Comparison of ENCODE assay signal across 1 cellular context in genomic region chr9:133715866-133716563, GRCh38.
TF ChIP-seq lines count a peak whose summit lies in the region.

No MANE protein-coding gene starts in this region.

TF ChIP-seq in HepG2, 621 proteins besides CTCF, POLR2A, EP300 and RAD21 (continued from another document and continues in another):
- TF ChIP-seq, protein P1, sequence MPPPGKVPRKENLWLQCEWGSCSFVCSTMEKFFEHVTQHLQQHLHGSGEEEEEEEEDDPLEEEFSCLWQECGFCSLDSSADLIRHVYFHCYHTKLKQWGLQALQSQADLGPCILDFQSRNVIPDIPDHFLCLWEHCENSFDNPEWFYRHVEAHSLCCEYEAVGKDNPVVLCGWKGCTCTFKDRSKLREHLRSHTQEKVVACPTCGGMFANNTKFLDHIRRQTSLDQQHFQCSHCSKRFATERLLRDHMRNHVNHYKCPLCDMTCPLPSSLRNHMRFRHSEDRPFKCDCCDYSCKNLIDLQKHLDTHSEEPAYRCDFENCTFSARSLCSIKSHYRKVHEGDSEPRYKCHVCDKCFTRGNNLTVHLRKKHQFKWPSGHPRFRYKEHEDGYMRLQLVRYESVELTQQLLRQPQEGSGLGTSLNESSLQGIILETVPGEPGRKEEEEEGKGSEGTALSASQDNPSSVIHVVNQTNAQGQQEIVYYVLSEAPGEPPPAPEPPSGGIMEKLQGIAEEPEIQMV (CRISPR knock-in tag; IDR thresholded peaks at IDR 0.05; ENCODE audit: low read depth) = peak; percentile 54; the same call in 1 of the 2 replicates
- no peak for TF ChIP-seq ZNF530 (CRISPR knock-in tag; IDR thresholded peaks at IDR 0.05; ENCODE audit: low read depth)
- no peak for TF ChIP-seq ZNF720 (CRISPR knock-in tag; IDR thresholded peaks at IDR 0.05)
- TF ChIP-seq CBFB (CRISPR knock-in tag; IDR thresholded peaks at IDR 0.05) = no peak
- TF ChIP-seq, protein P2, sequence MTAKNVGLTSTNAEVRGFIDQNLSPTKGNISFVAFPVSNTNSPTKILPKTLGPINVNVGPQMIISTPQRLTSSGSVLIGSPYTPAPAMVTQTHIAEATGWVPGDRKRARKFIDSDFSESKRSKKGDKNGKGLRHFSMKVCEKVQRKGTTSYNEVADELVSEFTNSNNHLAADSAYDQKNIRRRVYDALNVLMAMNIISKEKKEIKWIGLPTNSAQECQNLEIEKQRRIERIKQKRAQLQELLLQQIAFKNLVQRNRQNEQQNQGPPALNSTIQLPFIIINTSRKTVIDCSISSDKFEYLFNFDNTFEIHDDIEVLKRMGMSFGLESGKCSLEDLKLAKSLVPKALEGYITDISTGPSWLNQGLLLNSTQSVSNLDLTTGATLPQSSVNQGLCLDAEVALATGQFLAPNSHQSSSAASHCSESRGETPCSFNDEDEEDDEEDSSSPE (CRISPR knock-in tag; IDR thresholded peaks at IDR 0.05) = 0 out of 2 replicates have a peak, but pooled peaks have one; percentile 18
- peak; percentile 60 for TF ChIP-seq FOSL2 (CRISPR knock-in tag; IDR thresholded peaks at IDR 0.05)
- TF ChIP-seq, protein P3, sequence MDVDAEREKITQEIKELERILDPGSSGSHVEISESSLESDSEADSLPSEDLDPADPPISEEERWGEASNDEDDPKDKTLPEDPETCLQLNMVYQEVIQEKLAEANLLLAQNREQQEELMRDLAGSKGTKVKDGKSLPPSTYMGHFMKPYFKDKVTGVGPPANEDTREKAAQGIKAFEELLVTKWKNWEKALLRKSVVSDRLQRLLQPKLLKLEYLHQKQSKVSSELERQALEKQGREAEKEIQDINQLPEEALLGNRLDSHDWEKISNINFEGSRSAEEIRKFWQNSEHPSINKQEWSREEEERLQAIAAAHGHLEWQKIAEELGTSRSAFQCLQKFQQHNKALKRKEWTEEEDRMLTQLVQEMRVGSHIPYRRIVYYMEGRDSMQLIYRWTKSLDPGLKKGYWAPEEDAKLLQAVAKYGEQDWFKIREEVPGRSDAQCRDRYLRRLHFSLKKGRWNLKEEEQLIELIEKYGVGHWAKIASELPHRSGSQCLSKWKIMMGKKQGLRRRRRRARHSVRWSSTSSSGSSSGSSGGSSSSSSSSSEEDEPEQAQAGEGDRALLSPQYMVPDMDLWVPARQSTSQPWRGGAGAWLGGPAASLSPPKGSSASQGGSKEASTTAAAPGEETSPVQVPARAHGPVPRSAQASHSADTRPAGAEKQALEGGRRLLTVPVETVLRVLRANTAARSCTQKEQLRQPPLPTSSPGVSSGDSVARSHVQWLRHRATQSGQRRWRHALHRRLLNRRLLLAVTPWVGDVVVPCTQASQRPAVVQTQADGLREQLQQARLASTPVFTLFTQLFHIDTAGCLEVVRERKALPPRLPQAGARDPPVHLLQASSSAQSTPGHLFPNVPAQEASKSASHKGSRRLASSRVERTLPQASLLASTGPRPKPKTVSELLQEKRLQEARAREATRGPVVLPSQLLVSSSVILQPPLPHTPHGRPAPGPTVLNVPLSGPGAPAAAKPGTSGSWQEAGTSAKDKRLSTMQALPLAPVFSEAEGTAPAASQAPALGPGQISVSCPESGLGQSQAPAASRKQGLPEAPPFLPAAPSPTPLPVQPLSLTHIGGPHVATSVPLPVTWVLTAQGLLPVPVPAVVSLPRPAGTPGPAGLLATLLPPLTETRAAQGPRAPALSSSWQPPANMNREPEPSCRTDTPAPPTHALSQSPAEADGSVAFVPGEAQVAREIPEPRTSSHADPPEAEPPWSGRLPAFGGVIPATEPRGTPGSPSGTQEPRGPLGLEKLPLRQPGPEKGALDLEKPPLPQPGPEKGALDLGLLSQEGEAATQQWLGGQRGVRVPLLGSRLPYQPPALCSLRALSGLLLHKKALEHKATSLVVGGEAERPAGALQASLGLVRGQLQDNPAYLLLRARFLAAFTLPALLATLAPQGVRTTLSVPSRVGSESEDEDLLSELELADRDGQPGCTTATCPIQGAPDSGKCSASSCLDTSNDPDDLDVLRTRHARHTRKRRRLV (CRISPR knock-in tag; IDR thresholded peaks at IDR 0.05) = 0 out of 2 replicates have a peak, but pooled peaks have one; percentile 59
- peak; percentile 79 for TF ChIP-seq RXRA (CRISPR knock-in tag; IDR thresholded peaks at IDR 0.05)
- TF ChIP-seq RARG (CRISPR knock-in tag; IDR thresholded peaks at IDR 0.05; ENCODE audit: low read depth) = no peak
- TF ChIP-seq HIVEP1 (CRISPR knock-in tag; IDR thresholded peaks at IDR 0.05) = peak; percentile 65; the same call in 1 of the 2 replicates
- peak; percentile 55; the same call in 1 of the 2 replicates for TF ChIP-seq GFI1 (CRISPR knock-in tag; IDR thresholded peaks at IDR 0.05; ENCODE audit: borderline replicate concordance)
- no peak for TF ChIP-seq ZNF547 (CRISPR knock-in tag; IDR thresholded peaks at IDR 0.05)
- peak; percentile 17; the same call in 1 of the 2 replicates for TF ChIP-seq GABPB1 (CRISPR knock-in tag; IDR thresholded peaks at IDR 0.05)
- TF ChIP-seq ZNF746 (CRISPR knock-in tag; IDR thresholded peaks at IDR 0.05) = no peak; the same call in 1 of the 2 replicates
- no peak for TF ChIP-seq MAF1 (CRISPR knock-in tag; IDR thresholded peaks at IDR 0.05; ENCODE audit: borderline replicate concordance)
- TF ChIP-seq HOXA3 (CRISPR knock-in tag; IDR thresholded peaks at IDR 0.05) = peak; percentile 16; the same call in 1 of the 2 replicates
- TF ChIP-seq ZNF256 (CRISPR knock-in tag; conservative IDR thresholded peaks at IDR 0.05) = no peak
- TF ChIP-seq GATA4 (IDR thresholded peaks at IDR 0.05; ENCODE audit: borderline replicate concordance, low read depth) = no peak
- TF ChIP-seq SIX4 (CRISPR knock-in tag; IDR thresholded peaks at IDR 0.05) = no peak
- TF ChIP-seq PHF20 (CRISPR knock-in tag; IDR thresholded peaks at IDR 0.05) = no peak
- no peak for TF ChIP-seq E2F2 (CRISPR knock-in tag; IDR thresholded peaks at IDR 0.05; ENCODE audit: borderline replicate concordance)
- no peak for TF ChIP-seq LCORL (IDR thresholded peaks at IDR 0.05)
- TF ChIP-seq LCORL (CRISPR knock-in tag; IDR thresholded peaks at IDR 0.05) = peak; percentile 59
- peak; percentile 41 for TF ChIP-seq MED1 (CRISPR knock-in tag; IDR thresholded peaks at IDR 0.05)
- TF ChIP-seq ZNF546 (CRISPR knock-in tag; conservative IDR thresholded peaks at IDR 0.05) = 0 out of 2 replicates have a peak, but pooled peaks have one; percentile 11
- TF ChIP-seq ZNF350 (CRISPR knock-in tag; IDR thresholded peaks at IDR 0.05; ENCODE audit: borderline replicate concordance, low read depth) = 0 out of 2 replicates have a peak, but pooled peaks have one; percentile 35
- no peak for TF ChIP-seq RCOR2 (CRISPR knock-in tag; IDR thresholded peaks at IDR 0.05)
- TF ChIP-seq ZBTB7A (CRISPR knock-in tag; IDR thresholded peaks at IDR 0.05) = peak; percentile 91; the same call in 1 of the 2 replicates
- TF ChIP-seq ZFY (CRISPR knock-in tag; IDR thresholded peaks at IDR 0.05) = no peak; the same call in 1 of the 2 replicates
- 0 out of 2 replicates have a peak, but pooled peaks have one; percentile 83 for TF ChIP-seq ZNF761 (CRISPR knock-in tag; conservative IDR thresholded peaks at IDR 0.05)
- TF ChIP-seq KAT8 (CRISPR knock-in tag; IDR thresholded peaks at IDR 0.05) = peak; percentile 32; the same call in 1 of the 2 replicates
- TF ChIP-seq KDM5B (CRISPR knock-in tag; IDR thresholded peaks at IDR 0.05; ENCODE audit: borderline replicate concordance) = no peak; the same call in 1 of the 2 replicates
- TF ChIP-seq HNF1B (CRISPR knock-in tag; IDR thresholded peaks at IDR 0.05) = peak; percentile 54; the same call in 1 of the 2 replicates
- no peak for TF ChIP-seq ZBTB1 (CRISPR knock-in tag; IDR thresholded peaks at IDR 0.05; ENCODE audit: borderline replicate concordance)
- no peak for TF ChIP-seq TCF12 (IDR thresholded peaks at IDR 0.05)
- no peak; the same call in 1 of the 2 replicates for TF ChIP-seq TCF12 (CRISPR knock-in tag; IDR thresholded peaks at IDR 0.05)
- peak; percentile 53 for TF ChIP-seq RBM39 (IDR thresholded peaks at IDR 0.05; ENCODE audit: low read depth, low read length, poor library complexity, severe bottlenecking)
- no peak for TF ChIP-seq ZSCAN9 (CRISPR knock-in tag; IDR thresholded peaks at IDR 0.05; ENCODE audit: borderline replicate concordance)
- peak; percentile 81 for TF ChIP-seq FOXO1 (CRISPR knock-in tag; IDR thresholded peaks at IDR 0.05)
- TF ChIP-seq, protein P4, sequence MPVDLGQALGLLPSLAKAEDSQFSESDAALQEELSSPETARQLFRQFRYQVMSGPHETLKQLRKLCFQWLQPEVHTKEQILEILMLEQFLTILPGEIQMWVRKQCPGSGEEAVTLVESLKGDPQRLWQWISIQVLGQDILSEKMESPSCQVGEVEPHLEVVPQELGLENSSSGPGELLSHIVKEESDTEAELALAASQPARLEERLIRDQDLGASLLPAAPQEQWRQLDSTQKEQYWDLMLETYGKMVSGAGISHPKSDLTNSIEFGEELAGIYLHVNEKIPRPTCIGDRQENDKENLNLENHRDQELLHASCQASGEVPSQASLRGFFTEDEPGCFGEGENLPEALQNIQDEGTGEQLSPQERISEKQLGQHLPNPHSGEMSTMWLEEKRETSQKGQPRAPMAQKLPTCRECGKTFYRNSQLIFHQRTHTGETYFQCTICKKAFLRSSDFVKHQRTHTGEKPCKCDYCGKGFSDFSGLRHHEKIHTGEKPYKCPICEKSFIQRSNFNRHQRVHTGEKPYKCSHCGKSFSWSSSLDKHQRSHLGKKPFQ (CRISPR knock-in tag; IDR thresholded peaks at IDR 0.05; ENCODE audit: insufficient replicate concordance) = no peak
- peak; percentile 40; the same call in 1 of the 2 replicates for TF ChIP-seq ZFP91 (CRISPR knock-in tag; IDR thresholded peaks at IDR 0.05; ENCODE audit: borderline replicate concordance)
- peak; percentile 84 for TF ChIP-seq ZNF501 (CRISPR knock-in tag; IDR thresholded peaks at IDR 0.05)
- TF ChIP-seq, protein P5, sequence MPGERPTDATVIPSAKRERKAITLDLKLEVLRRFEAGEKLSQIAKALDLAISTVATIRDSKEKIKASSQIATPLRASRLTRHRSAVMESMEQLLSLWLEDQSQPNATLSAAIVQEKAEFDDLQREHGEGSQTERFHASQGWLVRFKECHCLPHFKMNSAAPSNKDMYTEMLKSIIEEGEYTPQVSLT (CRISPR knock-in tag; IDR thresholded peaks at IDR 0.05; ENCODE audit: borderline replicate concordance, low read depth) = no peak
- TF ChIP-seq RARA (CRISPR knock-in tag; IDR thresholded peaks at IDR 0.05) = peak; percentile 86
- no peak for TF ChIP-seq NFYC (CRISPR knock-in tag; IDR thresholded peaks at IDR 0.05)
- TF ChIP-seq TBX3 (IDR thresholded peaks at IDR 0.05; ENCODE audit: borderline replicate concordance) = no peak
